In the genomic region with DNA sequence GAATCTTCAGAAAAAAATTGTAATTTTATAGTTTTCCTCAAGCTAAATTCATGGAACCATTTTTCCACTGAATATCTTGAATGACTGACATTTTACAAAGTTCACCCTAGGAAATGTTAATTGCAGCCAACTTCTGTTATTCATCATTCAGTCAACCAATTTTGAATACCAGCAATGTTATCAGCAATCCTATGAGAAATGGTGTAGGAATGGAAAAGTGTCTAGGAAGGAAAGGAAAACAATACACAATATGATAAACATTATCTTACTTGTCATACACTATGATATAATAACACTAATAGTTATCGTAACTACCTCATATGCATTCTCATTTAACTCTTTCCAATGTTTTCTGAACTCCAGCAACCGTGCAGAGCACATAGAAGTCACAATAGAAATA, we compare ENCODE assay signal across 22 cellular contexts.
"Had no signal": no experiment of that assay in that cellular context is flagged by ENCODE, and none has a peak within 500 bp of the region (broad histone marks: within the 10 kb centered on the region; RNA-seq: fewer than 3 reads in every experiment).

No MANE protein-coding gene starts in this region.

- H3K4me3 ChIP-seq: colonic mucosa, esophagus muscularis mucosa, gastroesophageal sphincter, heart left ventricle, hepatocyte, left lung, neural progenitor cell, right lobe of liver, thoracic aorta, tibial nerve, upper lobe of left lung had no signal

- H3K9me3 ChIP-seq: colonic mucosa, esophagus muscularis mucosa, gastroesophageal sphincter, right lobe of liver, upper lobe of left lung had no signal

- ATAC-seq: gastroesophageal sphincter; heart left ventricle; left cardiac atrium; left lung; naive thymus-derived CD4-positive, alpha-beta T cell; right lobe of liver; stimulated activated naive B cell treated with anti-CD40 and anti-IgM and Interleukin-4, amounts not matched to agents 10 μg/mL and 1 μg/mL and 100 μg/mL, for 72 hours had no signal

- H3K27ac ChIP-seq: colonic mucosa, esophagus muscularis mucosa, gastroesophageal sphincter, heart left ventricle, hepatocyte, left lung, neural progenitor cell, parathyroid adenoma, right lobe of liver, thoracic aorta, tibial nerve, upper lobe of left lung had no signal

- H3K4me2 ChIP-seq: hepatocyte, neural progenitor cell had no signal

- H3K36me3 ChIP-seq: colonic mucosa, esophagus muscularis mucosa, gastroesophageal sphincter, heart left ventricle, left lung, neural progenitor cell, right lobe of liver, thoracic aorta, tibial nerve, upper lobe of left lung had no signal

- H3K4me1 ChIP-seq: colonic mucosa, esophagus muscularis mucosa, gastroesophageal sphincter, heart left ventricle, left lung, neural progenitor cell, parathyroid adenoma, right lobe of liver, tibial nerve, upper lobe of left lung had no signal

- H3K9ac ChIP-seq: neural progenitor cell, parathyroid adenoma had no signal

- H3K27me3 ChIP-seq: colonic mucosa, esophagus muscularis mucosa, gastroesophageal sphincter, heart left ventricle, hepatocyte, left lung, neural progenitor cell, right lobe of liver, tibial nerve, upper lobe of left lung had no signal

- H3K79me2 ChIP-seq: hepatocyte, parathyroid adenoma had no signal

- DNase-seq: colonic mucosa; effector CD8-positive, alpha-beta T cell; endodermal cell; heart left ventricle; left cardiac atrium; left lung; mesendoderm; midbrain; naive thymus-derived CD4-positive, alpha-beta T cell; right lobe of liver; small intestine; stimulated activated CD4-positive, alpha-beta T cell treated with anti-CD3 and anti-CD28 coated beads, Interleukin-15, amount 100 ng/mL, for 24 hours; stimulated activated CD4-positive, alpha-beta T cell treated with anti-CD3 and anti-CD28 coated beads, Interleukin-2, amount 100 ng/mL, for 48 hours; stimulated activated naive B cell treated with anti-CD40 and anti-IgM and Interleukin-4, amounts not matched to agents 10 μg/mL and 1 μg/mL and 100 μg/mL, for 72 hours; upper lobe of left lung had no signal

- H2AFZ ChIP-seq: hepatocyte, neural progenitor cell, parathyroid adenoma had no signal
